ENCODE assay signal across 8 cellular contexts in the genomic region with DNA sequence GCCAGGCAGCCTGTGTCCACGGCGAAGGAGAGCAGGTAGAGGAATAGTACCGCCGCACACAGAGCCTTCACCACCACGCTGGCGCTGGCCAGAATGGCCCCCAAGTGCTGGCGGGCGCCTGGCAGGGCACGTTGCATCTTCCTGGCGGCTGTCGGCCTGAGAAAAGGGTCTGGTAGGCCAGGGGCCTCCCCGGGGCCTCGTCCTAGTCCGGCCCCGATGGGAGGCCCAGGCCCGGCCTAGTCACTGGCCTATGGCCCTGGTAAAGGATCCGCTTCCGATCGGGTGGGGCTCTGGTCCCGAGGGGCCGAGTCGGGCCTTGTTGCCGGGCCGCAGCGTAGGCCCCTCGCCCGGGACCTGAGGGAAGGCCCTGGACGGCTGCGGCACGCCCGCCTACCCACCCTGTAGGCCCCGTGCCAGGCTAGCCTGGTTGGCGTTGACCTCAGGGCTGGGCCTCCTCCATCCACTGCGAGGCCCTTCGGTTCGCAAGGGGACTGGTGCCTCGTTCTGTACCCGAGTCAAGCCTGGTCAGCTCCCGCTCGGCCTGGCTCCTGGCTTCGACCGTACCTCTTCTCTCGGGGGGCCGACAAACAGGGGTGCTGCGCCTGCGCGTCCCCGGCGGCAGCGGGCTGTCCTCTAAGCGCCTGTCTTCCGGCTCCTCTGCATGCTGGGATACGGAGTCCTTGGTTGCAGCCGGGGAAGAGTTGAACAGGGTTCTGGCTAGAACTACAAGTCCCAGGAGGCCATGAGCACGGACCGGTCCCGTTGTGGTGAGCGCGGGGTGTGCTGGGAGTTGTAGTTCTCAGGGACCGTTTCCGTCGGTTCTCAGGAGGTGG. TPM values are rescaled to one million over a fixed set of nuclear protein-coding genes. Genes with fewer than 3 reads are reported as not detected.
DNase-seq lines count a peak whose midpoint lies in the region; ATAC-seq and TF ChIP-seq lines count a peak whose summit lies in the region.

A gene with protein sequence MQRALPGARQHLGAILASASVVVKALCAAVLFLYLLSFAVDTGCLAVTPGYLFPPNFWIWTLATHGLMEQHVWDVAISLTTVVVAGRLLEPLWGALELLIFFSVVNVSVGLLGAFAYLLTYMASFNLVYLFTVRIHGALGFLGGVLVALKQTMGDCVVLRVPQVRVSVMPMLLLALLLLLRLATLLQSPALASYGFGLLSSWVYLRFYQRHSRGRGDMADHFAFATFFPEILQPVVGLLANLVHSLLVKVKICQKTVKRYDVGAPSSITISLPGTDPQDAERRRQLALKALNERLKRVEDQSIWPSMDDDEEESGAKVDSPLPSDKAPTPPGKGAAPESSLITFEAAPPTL (minus strand): TSS at position 595 of the 833 bp plus-strand sequence. CDS start 458 bp downstream, at position 137.

- H3K4me3 ChIP-seq in epithelial cell of proximal tubule (ENCODE audit: low read depth, low read length), result peak within 1 kb of the TSS; percentile 94

- in situ Hi-C loops in KBM-7 (cut with MboI; ENCODE audit: low pct_unique_long_range_greater_than_20kb, low sequenced_read_pairs), result no loop called here

- peaks cover 47% of the 10 kb centered on the region for H3K4me1 Mint-ChIP-seq in activated T-cell treated with anti-CD3 and anti-CD28 coated beads, Interleukin-2, amount 50 U/mL, for 24 hours (ENCODE audit: low read depth)

- DNase-seq in DMS153 treated with DMSO at 0.1 percent for 48 hours (lab: John Stamatoyannopoulos, UW; ENCODE audit: unreplicated experiment), result peak; percentile 59
- DNase-seq in KBM-7, result peak; percentile 96
- peak; percentile 90 for DNase-seq in activated T-cell treated with anti-CD3 and anti-CD28 coated beads, Interleukin-2, amount 50 U/mL, for 24 hours
- DNase-seq in epithelial cell of proximal tubule (ENCODE audit: low read depth), result peak; percentile 85
- peak; percentile 98 for DNase-seq in mucosa of gallbladder (ENCODE audit: low spot score)
- peak; percentile 89 to 92 for DNase-seq in stimulated activated CD8-positive, alpha-beta memory T cell treated with anti-CD3 and anti-CD28 coated beads, Interleukin-4, amount 100 ng/mL, for 4 hours (ENCODE audit: low read depth in 2 of 2, low spot score in 1 of 2)

- no peaks in the 10 kb centered on the region for H3K27me3 Mint-ChIP-seq in activated T-cell treated with anti-CD3 and anti-CD28 coated beads, Interleukin-2, amount 50 U/mL, for 24 hours

- H3K27ac Mint-ChIP-seq in activated T-cell treated with anti-CD3 and anti-CD28 coated beads, Interleukin-2, amount 50 U/mL, for 24 hours, result peak within 1 kb of the TSS; percentile 97

- TF ChIP-seq CTCF in epithelial cell of proximal tubule (conservative IDR thresholded peaks at IDR 0.05; ENCODE audit: low read depth, low read length), result no peak

- H3K9me3 Mint-ChIP-seq in activated T-cell treated with anti-CD3 and anti-CD28 coated beads, Interleukin-2, amount 50 U/mL, for 24 hours, result no peaks in the 10 kb centered on the region

- H3K36me3 Mint-ChIP-seq in activated T-cell treated with anti-CD3 and anti-CD28 coated beads, Interleukin-2, amount 50 U/mL, for 24 hours (ENCODE audit: low read depth), result peaks cover 48% of the 10 kb centered on the region

- H3K4me3 Mint-ChIP-seq in activated T-cell treated with anti-CD3 and anti-CD28 coated beads, Interleukin-2, amount 50 U/mL, for 24 hours, result peak within 1 kb of the TSS; percentile 96

- ATAC-seq in GM21717 (IDR thresholded peaks at IDR 0.05; ENCODE audit: unreplicated experiment), result peak; percentile 94

TF ChIP-seq in PFSK-1, 5 proteins besides CTCF, POLR2A, EP300 and RAD21:
- peak; percentile 50; the same call in 1 of the 2 replicates for TF ChIP-seq TAF1 (IDR thresholded peaks at IDR 0.05; ENCODE audit: borderline replicate concordance, insufficient read depth, low read length)
- TF ChIP-seq POLR2AphosphoS5 (IDR thresholded peaks at IDR 0.05; ENCODE audit: low read depth, low read length), result peak; percentile 65
- TF ChIP-seq, protein P1, sequence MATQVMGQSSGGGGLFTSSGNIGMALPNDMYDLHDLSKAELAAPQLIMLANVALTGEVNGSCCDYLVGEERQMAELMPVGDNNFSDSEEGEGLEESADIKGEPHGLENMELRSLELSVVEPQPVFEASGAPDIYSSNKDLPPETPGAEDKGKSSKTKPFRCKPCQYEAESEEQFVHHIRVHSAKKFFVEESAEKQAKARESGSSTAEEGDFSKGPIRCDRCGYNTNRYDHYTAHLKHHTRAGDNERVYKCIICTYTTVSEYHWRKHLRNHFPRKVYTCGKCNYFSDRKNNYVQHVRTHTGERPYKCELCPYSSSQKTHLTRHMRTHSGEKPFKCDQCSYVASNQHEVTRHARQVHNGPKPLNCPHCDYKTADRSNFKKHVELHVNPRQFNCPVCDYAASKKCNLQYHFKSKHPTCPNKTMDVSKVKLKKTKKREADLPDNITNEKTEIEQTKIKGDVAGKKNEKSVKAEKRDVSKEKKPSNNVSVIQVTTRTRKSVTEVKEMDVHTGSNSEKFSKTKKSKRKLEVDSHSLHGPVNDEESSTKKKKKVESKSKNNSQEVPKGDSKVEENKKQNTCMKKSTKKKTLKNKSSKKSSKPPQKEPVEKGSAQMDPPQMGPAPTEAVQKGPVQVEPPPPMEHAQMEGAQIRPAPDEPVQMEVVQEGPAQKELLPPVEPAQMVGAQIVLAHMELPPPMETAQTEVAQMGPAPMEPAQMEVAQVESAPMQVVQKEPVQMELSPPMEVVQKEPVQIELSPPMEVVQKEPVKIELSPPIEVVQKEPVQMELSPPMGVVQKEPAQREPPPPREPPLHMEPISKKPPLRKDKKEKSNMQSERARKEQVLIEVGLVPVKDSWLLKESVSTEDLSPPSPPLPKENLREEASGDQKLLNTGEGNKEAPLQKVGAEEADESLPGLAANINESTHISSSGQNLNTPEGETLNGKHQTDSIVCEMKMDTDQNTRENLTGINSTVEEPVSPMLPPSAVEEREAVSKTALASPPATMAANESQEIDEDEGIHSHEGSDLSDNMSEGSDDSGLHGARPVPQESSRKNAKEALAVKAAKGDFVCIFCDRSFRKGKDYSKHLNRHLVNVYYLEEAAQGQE (IDR thresholded peaks at IDR 0.05; ENCODE audit: insufficient read depth in 1 of 2, low read depth in 2 of 2, low read length in 2 of 2), result no peak

RNA-seq across cellular contexts. Expression of the gene that starts here (rescaled TPM):
- 37.8 TPM for polyA plus RNA-seq in PFSK-1 (2012; ENCODE audit: insufficient read length, low read depth)
- total RNA-seq in epithelial cell of proximal tubule (54.6 and 56.0 TPM in 2 replicates), mucosa of gallbladder (57.5 TPM)

Comparison
In these comparisons a context has a peak if more than half of its experiments do, and no peak if none do; other contexts are left out.
1. Peak in every context shown above with its lines: DNase-seq, ATAC-seq and H3K4me3 ChIP-seq.